31 cellular contexts compared by ENCODE assay signal in genomic region chr10:51139176-51139575, GRCh38.
"Had no signal": no experiment of that assay in that cellular context is flagged by ENCODE, and none has a peak within 500 bp of the region (broad histone marks: within the 10 kb centered on the region; RNA-seq: fewer than 3 reads in every experiment).

No MANE protein-coding gene starts in this region.

- H3K27me3 ChIP-seq: esophagus squamous epithelium, gastroesophageal sphincter, left lung, neural progenitor cell, sigmoid colon, stomach, thyroid gland, upper lobe of left lung had no signal

- H3K4me2 ChIP-seq: neural progenitor cell had no signal

- H3K36me3 ChIP-seq: esophagus squamous epithelium, gastroesophageal sphincter, left lung, lower lobe of right lung, neural progenitor cell, sigmoid colon, stomach, thyroid gland, upper lobe of left lung had no signal

- H3K4me3 ChIP-seq: esophagus squamous epithelium, gastroesophageal sphincter, left lung, lower lobe of right lung, neural progenitor cell, psoas muscle, sigmoid colon, stomach, thyroid gland, upper lobe of left lung had no signal

- DNase-seq: activated CD4-positive, alpha-beta T cell treated with anti-CD3 and anti-CD28 coated beads for 4 hours; activated CD4-positive, alpha-beta T cell treated with anti-CD3 and anti-CD28 coated beads, Interleukin-2, amount 50 U/mL, for 4 hours; activated naive CD4-positive, alpha-beta T cell; activated T-cell treated with anti-CD3 and anti-CD28 coated beads for 4 hours; activated T-cell treated with anti-CD3 and anti-CD28 coated beads, Interleukin-2, amount 50 U/mL, for 72 hours; anterior cingulate cortex; effector CD4-positive, alpha-beta T cell; esophagus squamous epithelium; head of caudate nucleus; hippocampal formation; lower lobe of right lung; mesenchymal stem cell; natural killer cell; occipital lobe; psoas muscle; sigmoid colon; small intestine; stimulated activated CD4-positive, alpha-beta T cell treated with anti-CD3 and anti-CD28 coated beads, Interleukin-1b, Interleukin-23, amount 100 ng/mL, for 48 hours; stimulated activated CD4-positive, alpha-beta T cell treated with anti-CD3 and anti-CD28 coated beads, Interleukin-4, amount 100 ng/mL, for 4 hours; stimulated activated CD8-positive, alpha-beta memory T cell treated with anti-CD3 and anti-CD28 coated beads, Interleukin-4, amount 100 ng/mL, for 48 hours; stimulated activated naive B cell treated with anti-CD40 and anti-IgM and Interleukin-4, amounts not matched to agents 10 μg/mL and 1 μg/mL and 100 μg/mL, for 72 hours; stomach; thyroid gland; upper lobe of left lung had no signal

- H3K9ac ChIP-seq: neural progenitor cell, parathyroid adenoma had no signal

- H3K4me1 ChIP-seq: lower lobe of right lung, upper lobe of left lung had no signal

- H2AFZ ChIP-seq: neural progenitor cell, parathyroid adenoma had no signal

- H3K9me3 ChIP-seq: esophagus squamous epithelium, gastroesophageal sphincter, left lung, lower lobe of right lung, psoas muscle, sigmoid colon, stomach, thyroid gland, upper lobe of left lung had no signal

- ATAC-seq: activated naive CD4-positive, alpha-beta T cell treated with anti-CD3 and anti-CD28 coated beads, Interleukin-2, amount 50 U/mL, for 72 hours; activated T-cell treated with anti-CD3 and anti-CD28 coated beads, Interleukin-2, amount 50 U/mL, for 72 hours; gastroesophageal sphincter; left lung; lower lobe of right lung; natural killer cell; psoas muscle; stimulated activated naive B cell treated with anti-CD40 and anti-IgM and Interleukin-4, amounts not matched to agents 10 μg/mL and 1 μg/mL and 100 μg/mL, for 72 hours had no signal

- H3K27ac ChIP-seq: epithelial cell of prostate, esophagus squamous epithelium, gastroesophageal sphincter, left lung, lower lobe of right lung, neural progenitor cell, parathyroid adenoma, psoas muscle, stomach, thyroid gland, upper lobe of left lung, VCaP had no signal
